In genomic region chr3:53062905-53063304, GRCh38 we compare ENCODE assay signal across 19 cellular contexts. TPM values are rescaled to one million over a fixed set of nuclear protein-coding genes. Genes with fewer than 3 reads are reported as not detected.
DNase-seq lines count a peak whose midpoint lies in the region; TF ChIP-seq lines count a peak whose summit lies in the region.
"Had no signal": no experiment of that assay in that cellular context is flagged by ENCODE, and none has a peak within 500 bp of the region (broad histone marks: within the 10 kb centered on the region; RNA-seq: fewer than 3 reads in every experiment).

No MANE protein-coding gene starts in this region.

- no peak overlapping the region for H3K27ac ChIP-seq in right atrium auricular region
- H3K27ac ChIP-seq: 22Rv1, BLaER1, C4-2B had no signal

- H3K4me3 ChIP-seq in right atrium auricular region = no peak overlapping the region
- H3K4me3 ChIP-seq: BLaER1, HAP-1 had no signal

- intact Hi-C loops in cardiac septum (cut with DNase I) (no loop called here), posterior vena cava (cut with DNase I) (no loop called here)

- H3K4me1 ChIP-seq in right atrium auricular region = no peaks in the 10 kb centered on the region
- H3K4me1 ChIP-seq: Caco-2, HAP-1 had no signal

- TF ChIP-seq CTCF in right atrium auricular region (IDR thresholded peaks at IDR 0.05) = no peak

- H3K36me3 ChIP-seq in right atrium auricular region = no peaks in the 10 kb centered on the region
- H3K36me3 ChIP-seq: BLaER1, HAP-1 had no signal

- no peaks in the 10 kb centered on the region for H3K27me3 ChIP-seq in right atrium auricular region
- H3K27me3 ChIP-seq: BLaER1 had no signal

- peak; percentile 45 for DNase-seq in activated CD8-positive, alpha-beta memory T cell treated with anti-CD3 and anti-CD28 coated beads for 24 hours
- no peak for DNase-seq in activated CD8-positive, alpha-beta memory T cell treated with anti-CD3 and anti-CD28 coated beads, Interleukin-2, amount 50 U/mL, for 48 hours
- DNase-seq in right atrium auricular region (ENCODE audit: low spot score) (peak; percentile 34), cardiac septum (ENCODE audit: low spot score) (no peak), posterior vena cava (ENCODE audit: low spot score) (peak; percentile 2), GM19240 (ENCODE audit: insufficient read length, low spot score) (no peak)
- DNase-seq in stimulated activated CD4-positive, alpha-beta T cell treated with anti-CD3 and anti-CD28 coated beads, Interleukin-2, amount 100 ng/mL, for 24 hours = no peak
- DNase-seq in stimulated activated CD4-positive, alpha-beta T cell treated with anti-CD3 and anti-CD28 coated beads, Interleukin-2, amount 100 ng/mL, for 48 hours = no peak
- DNase-seq: Caco-2; CD4-positive, CD25-positive, alpha-beta regulatory T cell; CD8-positive, alpha-beta T cell; DMS153; DND-41; GOT3; HFFc6 had no signal

- no peaks in the 10 kb centered on the region for H3K9me3 ChIP-seq in right atrium auricular region
- H3K9me3 ChIP-seq: BLaER1, Caco-2, HAP-1 had no signal

RNA-seq across cellular contexts. Expression of gene SFMBT1, which starts 17.0 kb away (rescaled TPM):
- total RNA-seq in right atrium auricular region (10 to 100 TPM; 16.7 to 17.4 TPM), cardiac septum (14.7 TPM), posterior vena cava (1 to 10 TPM; 9.4 to 9.8 TPM)

Comparison
In these comparisons a context has a peak if more than half of its experiments do, and no peak if none do; other contexts are left out.
1. DNase-seq: peak in activated CD8-positive, alpha-beta memory T cell treated with anti-CD3 and anti-CD28 coated beads for 24 hours (single experiment), right atrium auricular region (single experiment) and posterior vena cava (single experiment); none in activated CD8-positive, alpha-beta memory T cell treated with anti-CD3 and anti-CD28 coated beads, Interleukin-2, amount 50 U/mL, for 48 hours (single experiment), cardiac septum (single experiment), GM19240 (single experiment), stimulated activated CD4-positive, alpha-beta T cell treated with anti-CD3 and anti-CD28 coated beads, Interleukin-2, amount 100 ng/mL, for 24 hours (0 of 2) and stimulated activated CD4-positive, alpha-beta T cell treated with anti-CD3 and anti-CD28 coated beads, Interleukin-2, amount 100 ng/mL, for 48 hours (0 of 2).